ENCODE assay signal across 17 cellular contexts in the genomic region with DNA sequence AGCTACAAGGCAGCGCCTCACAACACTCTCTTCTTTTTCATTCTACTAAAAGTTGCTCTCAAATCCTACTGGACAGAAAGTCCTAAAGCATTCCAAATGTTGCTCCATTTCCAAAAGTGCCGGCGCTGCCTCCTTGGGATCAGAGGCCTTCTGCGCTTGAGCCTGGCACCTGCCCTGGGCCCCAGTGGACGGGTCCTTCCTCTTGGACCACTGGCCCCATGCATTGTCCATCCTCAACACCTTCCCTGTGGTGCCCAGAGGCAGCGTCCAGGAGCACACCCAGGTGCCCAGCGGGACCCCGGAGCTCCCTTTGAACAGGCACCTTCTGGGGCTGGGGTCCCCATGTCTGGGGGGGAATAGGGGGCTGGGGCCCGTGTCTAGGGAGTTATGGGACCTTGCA.
DNase-seq lines count a peak whose midpoint lies in the region; TF ChIP-seq lines count a peak whose summit lies in the region.
"Had no signal": no experiment of that assay in that cellular context is flagged by ENCODE, and none has a peak within 500 bp of the region (broad histone marks: within the 10 kb centered on the region; RNA-seq: fewer than 3 reads in every experiment).

No MANE protein-coding gene starts in this region.

- peaks cover 0 to 7% (median 0%) of the 10 kb centered on the region in 7 donors for H3K9me3 Mint-ChIP-seq in CD14-positive monocyte
- H3K9me3 Mint-ChIP-seq in nephron progenitor cell = peaks cover 19% of the 10 kb centered on the region

- H3K36me3 ChIP-seq in Peyer's patch (no peaks in the 10 kb centered on the region), spleen (no peaks in the 10 kb centered on the region)

- H3K27me3 ChIP-seq in Peyer's patch (no peaks in the 10 kb centered on the region), spleen (replicated peaks in 1 of 7) (peaks cover 0 to 45% (median 10%) of the 10 kb centered on the region in 7 donors)

- no peak overlapping the region for H3K4me3 Mint-ChIP-seq in CD14-positive monocyte
- no peak overlapping the region for H3K4me3 Mint-ChIP-seq in nephron progenitor cell
- H3K4me3 Mint-ChIP-seq: CD4-positive, CD25-positive, alpha-beta regulatory T cell; HFFc6 had no signal

- TF ChIP-seq POLR2A in Peyer's patch (IDR thresholded peaks at IDR 0.05) (no peak), spleen (IDR thresholded peaks at IDR 0.05) (no peak)

- H3K27ac Mint-ChIP-seq in CD14-positive monocyte = peak overlapping the region in 6 of 7 donors; percentile 25 to 92 (median 71)
- H3K27ac Mint-ChIP-seq in nephron progenitor cell = peak overlapping the region; percentile 49
- H3K27ac Mint-ChIP-seq: CD4-positive, CD25-positive, alpha-beta regulatory T cell; HFFc6 had no signal

- H3K4me1 Mint-ChIP-seq in CD14-positive monocyte (peaks cover 51% of the 10 kb centered on the region), nephron progenitor cell (peaks cover 52% of the 10 kb centered on the region)

- WGBS in spleen, 5 donors = 80 to 93% (median 92%) methylated on average over 8 to 9 of the region's 9 CpGs

- H3K4me1 ChIP-seq in Peyer's patch (no peaks in the 10 kb centered on the region), spleen (peaks cover 0 to 29% (median 17%) of the 10 kb centered on the region in 6 donors)
- H3K4me1 ChIP-seq: Caco-2 had no signal

- H3K4me3 ChIP-seq in Peyer's patch (no peak overlapping the region), spleen (no peak overlapping the region)

- H3K36me3 Mint-ChIP-seq in CD14-positive monocyte (no peaks in the 10 kb centered on the region), nephron progenitor cell (ENCODE audit: low read depth) (no peaks in the 10 kb centered on the region)
- H3K36me3 Mint-ChIP-seq: CD4-positive, CD25-positive, alpha-beta regulatory T cell had no signal

- H3K27me3 Mint-ChIP-seq in CD14-positive monocyte (ENCODE audit: low read depth in 3 of 3) (peaks cover 7 to 9% (median 7%) of the 10 kb centered on the region in 3 donors), nephron progenitor cell (ENCODE audit: low read depth, poor library complexity) (peaks cover 26% of the 10 kb centered on the region)

- intact Hi-C loops in CD14-positive monocyte (cut with micrococcal nuclease) = loop anchor here in 1 of 2 donors (10.0 kb wide), 2 partner anchors 122 to 578 kb away; no protein-coding TSS in a partner anchor
- intact Hi-C loops in spleen (cut with DNase I; ENCODE audit: low total_unique reads) = no loop called here

- H3K27ac ChIP-seq in Peyer's patch (no peak overlapping the region), spleen (no peak overlapping the region)
- H3K27ac ChIP-seq: KMS-11 had no signal

- H3K9me3 ChIP-seq in Peyer's patch = no peaks in the 10 kb centered on the region
- no peaks in the 10 kb centered on the region for H3K9me3 ChIP-seq in spleen
- H3K9me3 ChIP-seq: Caco-2 had no signal

- DNase-seq in CD14-positive monocyte (ENCODE audit: low spot score) (no peak), Peyer's patch (peak in 2 of 3 donors; percentile 6 to 38), nephron progenitor cell (no peak), spleen (peak; percentile 72), NCI-H345 treated with DMSO at 0.1 percent for 48 hours (lab: John Stamatoyannopoulos, UW; ENCODE audit: unreplicated experiment) (no peak), NCI-H1048 (lab: John Stamatoyannopoulos, UW) (no peak), T-helper 1 cell (no peak)
- DNase-seq: ACHN; AML-193; Caco-2; CD4-positive, CD25-positive, alpha-beta regulatory T cell; EL; HFFc6; NCI-H1092; NCI-H2081 treated with DMSO at 0.1 percent for 48 hours; NCI-H524 treated with DMSO at 0.1 percent for 48 hours had no signal

- TF ChIP-seq CTCF in CD14-positive monocyte (IDR thresholded peaks at IDR 0.05) = no peak
- TF ChIP-seq CTCF in Peyer's patch (IDR thresholded peaks at IDR 0.05) = no peak
- TF ChIP-seq CTCF in nephron progenitor cell (IDR thresholded peaks at IDR 0.05) = no peak
- TF ChIP-seq CTCF in spleen (IDR thresholded peaks at IDR 0.05 in 8 of 11, conservative IDR thresholded peaks at IDR 0.05 in 3 of 11) = no peak

Comparison
In these comparisons a context has a peak if more than half of its experiments do, and no peak if none do; other contexts are left out.
1. DNase-seq: peak in Peyer's patch (2 of 3) and spleen (single experiment); none in CD14-positive monocyte (single experiment), nephron progenitor cell (single experiment), NCI-H345 treated with DMSO at 0.1 percent for 48 hours (single experiment), NCI-H1048 (single experiment) and T-helper 1 cell (0 of 5).